23 cellular contexts compared by ENCODE assay signal in the genomic region with DNA sequence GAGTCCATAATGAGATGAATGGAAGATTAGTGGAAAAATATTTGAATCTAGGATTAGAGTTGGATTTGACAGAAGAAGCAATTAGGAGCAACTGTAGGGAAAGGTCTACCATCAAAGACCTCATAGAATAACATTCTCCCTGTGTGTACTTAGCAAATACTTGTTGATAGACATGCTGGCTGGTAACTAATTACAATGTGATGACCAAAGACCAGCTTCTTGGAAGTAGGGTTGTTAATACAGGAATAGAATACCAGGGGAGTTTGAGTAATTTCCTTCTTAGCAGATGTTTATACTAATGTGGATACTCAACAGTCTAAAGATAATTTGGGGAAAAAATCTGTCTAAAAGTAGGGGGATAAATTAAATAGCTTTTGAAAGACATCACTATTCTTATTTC.
A peak's percentile ranks its signal among the peaks of the same experiment; 100 is the strongest.
DNase-seq lines count a peak whose midpoint lies in the region; TF ChIP-seq lines count a peak whose summit lies in the region.
"Had no signal": no experiment of that assay in that cellular context is flagged by ENCODE, and none has a peak within 500 bp of the region (broad histone marks: within the 10 kb centered on the region; RNA-seq: fewer than 3 reads in every experiment).

No MANE protein-coding gene starts in this region.

- DNase-seq in AG08395 (ENCODE audit: low spot score), result peak; percentile 7
- peak; percentile 4 for DNase-seq in HFFc6
- peak; percentile 35 for DNase-seq in dermis blood vessel endothelial cell
- peak; percentile 37 for DNase-seq in mesenchymal stem cell
- no peak for DNase-seq in brain microvascular endothelial cell
- DNase-seq in NCI-H1092 (lab: John Stamatoyannopoulos, UW), result no peak
- no peak for DNase-seq in globus pallidus (ENCODE audit: low spot score)
- DNase-seq in stimulated activated CD4-positive, alpha-beta T cell treated with anti-CD3 and anti-CD28 coated beads, Interleukin-4, amount 100 ng/mL, for 24 hours, result no peak
- DNase-seq: BE2C, Calu3, DND-41, Karpas-422, NCI-H1105, NCI-H1436 treated with DMSO at 0.1 percent for 48 hours, NCI-H187 treated with DMSO at 0.1 percent for 48 hours, NCI-H2107, NCI-H526, PC-9, RPMI8226, SHP77 had no signal

- H3K14ac ChIP-seq in mesenchymal stem cell (ENCODE audit: low read length in 2 of 2), result no peak overlapping the region

- H3K27ac Mint-ChIP-seq in HFFc6, result no peak overlapping the region
- H3K27ac Mint-ChIP-seq: CD14-positive monocyte had no signal

- H3K4me3 Mint-ChIP-seq in HFFc6, result no peak overlapping the region
- H3K4me3 Mint-ChIP-seq: CD14-positive monocyte had no signal

- TF ChIP-seq CTCF in HFFc6 (IDR thresholded peaks at IDR 0.05) (no peak), brain microvascular endothelial cell (IDR thresholded peaks at IDR 0.05; ENCODE audit: low read depth, low read length, missing control alignments) (no peak)

- H2AK5ac ChIP-seq in mesenchymal stem cell (ENCODE audit: low read length, severe bottlenecking), result no peak overlapping the region

- no peaks in the 10 kb centered on the region for H3K36me3 ChIP-seq in mesenchymal stem cell (ENCODE audit: control insufficient read depth in 1 of 2, insufficient read depth in 2 of 2, low read depth in 1 of 2, low read length in 2 of 2)
- no peaks in the 10 kb centered on the region for H3K36me3 ChIP-seq in brain microvascular endothelial cell (replicated peaks)
- H3K36me3 ChIP-seq: BE2C had no signal

- H3K4me1 Mint-ChIP-seq in HFFc6 (ENCODE audit: low read depth), result peaks cover 9% of the 10 kb centered on the region
- H3K4me1 Mint-ChIP-seq: CD14-positive monocyte had no signal

- no peak overlapping the region for H2AFZ ChIP-seq in mesenchymal stem cell (ENCODE audit: low read depth, low read length)
- H2AFZ ChIP-seq: PC-9 had no signal

- H3K4ac ChIP-seq in mesenchymal stem cell (ENCODE audit: low read depth in 1 of 2, low read length in 2 of 2), result no peak overlapping the region

- H4K8ac ChIP-seq in mesenchymal stem cell (ENCODE audit: low read length), result no peak overlapping the region

- H3K36me3 Mint-ChIP-seq in HFFc6 (ENCODE audit: low read depth), result no peaks in the 10 kb centered on the region
- H3K36me3 Mint-ChIP-seq: CD14-positive monocyte had no signal

- no peak overlapping the region for H3K27ac ChIP-seq in mesenchymal stem cell (ENCODE audit: low read length, poor library complexity, severe bottlenecking)
- H3K27ac ChIP-seq in brain microvascular endothelial cell, result no peak overlapping the region
- H3K27ac ChIP-seq: A549, HL-60, PC-9 had no signal

- H2BK5ac ChIP-seq in mesenchymal stem cell (ENCODE audit: low read depth, low read length, poor library complexity, severe bottlenecking), result no peak overlapping the region

- no peak overlapping the region for H3K4me3 ChIP-seq in mesenchymal stem cell (ENCODE audit: insufficient read depth in 1 of 2, low read depth in 1 of 2, low read length in 2 of 2)
- H3K4me3 ChIP-seq in brain microvascular endothelial cell (ENCODE audit: low read depth, low read length), result no peak overlapping the region
- H3K4me3 ChIP-seq: A549, PC-9 had no signal

- H3K27me3 Mint-ChIP-seq in HFFc6 (ENCODE audit: insufficient read depth), result no peaks in the 10 kb centered on the region

- H3K9me3 Mint-ChIP-seq in HFFc6, result no peaks in the 10 kb centered on the region

- no peak overlapping the region for H2BK15ac ChIP-seq in mesenchymal stem cell (ENCODE audit: low read depth, poor library complexity, severe bottlenecking)

- H3K9ac ChIP-seq in mesenchymal stem cell (ENCODE audit: low read length), result no peak overlapping the region

- no peaks in the 10 kb centered on the region for H3K79me1 ChIP-seq in mesenchymal stem cell (replicated peaks; ENCODE audit: low read length, poor library complexity, severe bottlenecking)

- H3K27me3 ChIP-seq in mesenchymal stem cell (ENCODE audit: control insufficient read depth in 1 of 2, insufficient read depth in 1 of 2, low read length in 2 of 2) (no peaks in the 10 kb centered on the region), brain microvascular endothelial cell (replicated peaks) (no peaks in the 10 kb centered on the region)
- H3K27me3 ChIP-seq: BE2C had no signal

- no peak overlapping the region for H4K91ac ChIP-seq in mesenchymal stem cell (ENCODE audit: low read length)

- no peaks in the 10 kb centered on the region for H3K9me3 ChIP-seq in mesenchymal stem cell (ENCODE audit: control insufficient read depth, low read length)
- H3K9me3 ChIP-seq: A549, BE2C had no signal

- no peak overlapping the region for H3K4me2 ChIP-seq in mesenchymal stem cell (ENCODE audit: low read length, poor library complexity, severe bottlenecking)
- H3K4me2 ChIP-seq: A549, PC-9 had no signal

- no peak overlapping the region for H2BK120ac ChIP-seq in mesenchymal stem cell (ENCODE audit: low read depth, low read length)

- in situ Hi-C loops in brain microvascular endothelial cell (cut with HindIII; ENCODE audit: low pct_ligation_motif_present, low sequenced_read_pairs), result no loop called here

- no peaks in the 10 kb centered on the region for H3K4me1 ChIP-seq in mesenchymal stem cell (ENCODE audit: control insufficient read depth, insufficient read depth, low read depth, low read length)
- H3K4me1 ChIP-seq: A549, BE2C had no signal

- H3K18ac ChIP-seq in mesenchymal stem cell (ENCODE audit: low read depth in 1 of 2, low read length in 2 of 2), result no peak overlapping the region

- no peak overlapping the region for H2BK12ac ChIP-seq in mesenchymal stem cell (ENCODE audit: low read length in 2 of 2)

- H3K23ac ChIP-seq in mesenchymal stem cell (ENCODE audit: low read length in 2 of 2), result no peak overlapping the region

Comparison
In these comparisons a context has a peak if more than half of its experiments do, and no peak if none do; other contexts are left out.
1. DNase-seq: peak in AG08395 (single experiment), HFFc6 (single experiment), dermis blood vessel endothelial cell (single experiment) and mesenchymal stem cell (single experiment); none in brain microvascular endothelial cell (single experiment), NCI-H1092 (single experiment), globus pallidus (single experiment) and stimulated activated CD4-positive, alpha-beta T cell treated with anti-CD3 and anti-CD28 coated beads, Interleukin-4, amount 100 ng/mL, for 24 hours (single experiment).